In the genomic region with DNA sequence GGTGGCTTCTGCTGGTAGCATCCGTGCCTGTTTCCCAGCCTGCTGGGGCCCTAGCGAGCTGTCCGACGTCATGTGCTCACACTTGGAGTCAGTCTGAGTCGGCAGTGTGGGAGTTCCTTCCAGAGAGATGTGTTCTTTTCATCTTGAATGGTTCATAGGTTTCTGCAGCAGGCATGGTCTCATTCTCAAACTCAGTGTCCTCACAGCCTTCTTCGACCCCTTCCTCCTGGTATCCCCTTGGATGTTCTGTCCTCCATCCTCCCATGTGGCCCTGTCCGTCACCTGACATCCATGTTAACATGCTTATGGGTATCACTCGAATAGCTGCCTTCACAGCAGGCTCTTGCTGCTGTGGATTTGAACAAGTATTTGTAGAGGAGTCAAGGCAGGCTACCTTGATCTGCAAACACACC, we compare ENCODE assay signal across 13 cellular contexts. TPM values are rescaled to one million over a fixed set of nuclear protein-coding genes. Genes with fewer than 3 reads are reported as not detected.
DNase-seq lines count a peak whose midpoint lies in the region; ATAC-seq and TF ChIP-seq lines count a peak whose summit lies in the region.
"Had no signal": no experiment of that assay in that cellular context is flagged by ENCODE, and none has a peak within 500 bp of the region (broad histone marks: within the 10 kb centered on the region; RNA-seq: fewer than 3 reads in every experiment).

No MANE protein-coding gene starts in this region.

- no peak overlapping the region for H3K4me2 ChIP-seq in mammary epithelial cell (ENCODE audit: insufficient read depth, low read depth, low read length)

- H2AFZ ChIP-seq in mammary epithelial cell (ENCODE audit: low read depth, low read length): no peak overlapping the region
- H2AFZ ChIP-seq: parathyroid adenoma had no signal

- H3K36me3 ChIP-seq in breast epithelium: no peaks in the 10 kb centered on the region
- no peaks in the 10 kb centered on the region for H3K36me3 ChIP-seq in mammary epithelial cell (ENCODE audit: insufficient read depth, low read length)
- H3K36me3 ChIP-seq: BE2C, HAP-1 had no signal

- 37% methylated on average over 8 of the region's 8 CpGs for WGBS in mammary epithelial cell (ENCODE audit: low coverage, missing lambda C conversion rate)

- no peak for TF ChIP-seq POLR2A in breast epithelium (IDR thresholded peaks at IDR 0.05)

- H3K9me3 ChIP-seq in breast epithelium (no peaks in the 10 kb centered on the region), mammary epithelial cell (replicated peaks; ENCODE audit: insufficient read depth, low read length) (peaks cover 6% of the 10 kb centered on the region)
- H3K9me3 ChIP-seq: BE2C, HAP-1 had no signal

- H3K4me3 ChIP-seq in breast epithelium (peak overlapping the region in 1 of 3 donors; percentile 22), mammary epithelial cell (replicated peaks in 1 of 3; ENCODE audit: insufficient read depth in 1 of 3, low read depth in 2 of 3, low read length in 3 of 3) (no peak overlapping the region)
- H3K4me3 ChIP-seq: HAP-1 had no signal

- dilution Hi-C loops in mammary epithelial cell (cut with HindIII; ENCODE audit: low sequenced_read_pairs): no loop called here

- BruUV-seq in mammary epithelial cell (replicated peaks; lab: Mats Ljungman, UMichigan): no TSS peak

- H3K4me1 ChIP-seq in breast epithelium (peaks cover 13 to 35% of the 10 kb centered on the region in 2 donors), mammary epithelial cell (ENCODE audit: insufficient read depth, low read length) (no peaks in the 10 kb centered on the region)
- H3K4me1 ChIP-seq: BE2C, HAP-1, parathyroid adenoma had no signal

- peaks cover 0 to 25% (median 4%) of the 10 kb centered on the region in 3 donors for H3K36me3 Mint-ChIP-seq in naive thymus-derived CD8-positive, alpha-beta T cell

- H3K27me3 Mint-ChIP-seq in naive thymus-derived CD8-positive, alpha-beta T cell: no peaks in the 10 kb centered on the region

- no peaks in the 10 kb centered on the region for H4K20me1 ChIP-seq in mammary epithelial cell (ENCODE audit: insufficient read depth, low read length)

- no peak for ATAC-seq in naive thymus-derived CD8-positive, alpha-beta T cell
- no peak for ATAC-seq in GM18868 (IDR thresholded peaks at IDR 0.05; ENCODE audit: unreplicated experiment)
- no peak for ATAC-seq in GM21576 (IDR thresholded peaks at IDR 0.05; ENCODE audit: unreplicated experiment)
- ATAC-seq: Panc1 had no signal

- H3K27me3 ChIP-seq in breast epithelium (no peaks in the 10 kb centered on the region), mammary epithelial cell (ENCODE audit: insufficient read depth, low read length) (no peaks in the 10 kb centered on the region)
- H3K27me3 ChIP-seq: BE2C had no signal

- H3K9ac ChIP-seq in mammary epithelial cell (ENCODE audit: insufficient read depth, low read length): no peak overlapping the region
- H3K9ac ChIP-seq: parathyroid adenoma had no signal

- H3K4me3 Mint-ChIP-seq in naive thymus-derived CD8-positive, alpha-beta T cell: peak overlapping the region in 5 of 10 donors; percentile 1 to 52 (median 33)

- intact Hi-C loops in breast epithelium (cut with DNase I; ENCODE audit: low total_unique reads) (no loop called here), mammary epithelial cell (cut with micrococcal nuclease) (no loop called here)

- in situ Hi-C loops in mammary epithelial cell (cut with MboI; ENCODE audit: low sequenced_read_pairs in 2 of 2): no loop called here

- peak overlapping the region in 7 of 10 donors; percentile 41 to 82 (median 72) for H3K27ac Mint-ChIP-seq in naive thymus-derived CD8-positive, alpha-beta T cell

- peaks cover 49 to 93% (median 72%) of the 10 kb centered on the region in 4 donors for H3K4me1 Mint-ChIP-seq in naive thymus-derived CD8-positive, alpha-beta T cell

- H3K27ac ChIP-seq in breast epithelium (peak overlapping the region; percentile 92 to 94), mammary epithelial cell (ENCODE audit: insufficient read depth, low read depth, low read length) (no peak overlapping the region)
- H3K27ac ChIP-seq: parathyroid adenoma had no signal

- CTCF ChIA-PET in mammary epithelial cell (lab: Charles Lee; ENCODE audit: low non-redundant PET): no interaction called here

- no peaks in the 10 kb centered on the region for H3K79me2 ChIP-seq in mammary epithelial cell (ENCODE audit: insufficient read depth, low read length)

- DNase-seq in breast epithelium (ENCODE audit: low spot score in 2 of 2): no peak
- no peak for DNase-seq in mammary epithelial cell
- peak; percentile 66 for DNase-seq in cerebellar cortex (ENCODE audit: low spot score)
- no peak for DNase-seq in naive thymus-derived CD8-positive, alpha-beta T cell
- peak; percentile 48 for DNase-seq in ureter (ENCODE audit: low spot score)
- no peak for DNase-seq in NCI-H2227 (lab: John Stamatoyannopoulos, UW; ENCODE audit: unreplicated experiment)
- DNase-seq: BE2C had no signal

- TF ChIP-seq CTCF in breast epithelium (IDR thresholded peaks at IDR 0.05): no peak
- TF ChIP-seq CTCF in mammary epithelial cell (conservative IDR thresholded peaks at IDR 0.05 in 1 of 2, IDR thresholded peaks at IDR 0.05 in 1 of 2; ENCODE audit: extremely low read depth in 1 of 2, insufficient read depth in 1 of 2, low read depth in 1 of 2, low read length in 2 of 2): no peak

- POLR2A ChIA-PET in naive thymus-derived CD8-positive, alpha-beta T cell (lab: Charles Lee): interaction anchor here (0.7 kb wide), 1 partner anchor 413 kb away, joined by 3 read pairs; no protein-coding TSS in a partner anchor

- peaks cover 0 to 6% (median 0%) of the 10 kb centered on the region in 9 donors for H3K9me3 Mint-ChIP-seq in naive thymus-derived CD8-positive, alpha-beta T cell

RNA-seq across cellular contexts. Expression of gene LDLRAD4, which starts 51.0 kb away (rescaled TPM):
- total RNA-seq in breast epithelium: 10 to 100 TPM; 28.5 to 94.3 (median 42.9) TPM
- under 1 TPM in 1 of 2 donors, not detected in 1; 0.17 TPM for total RNA-seq in mammary epithelial cell
- polyA plus RNA-seq in mammary epithelial cell: not detected
- polyA minus RNA-seq in mammary epithelial cell: not detected
- total RNA-seq in naive thymus-derived CD8-positive, alpha-beta T cell: 10 to 100 TPM; 52.9 to 56.8 TPM
- 10 to 100 TPM; 11.4 to 17.6 (median 11.4) TPM for polyA plus RNA-seq in naive thymus-derived CD8-positive, alpha-beta T cell
- total RNA-seq in ureter: 39.7 TPM
- total RNA-seq: LHCN-M2 had no signal

Comparison
In these comparisons a context has a peak if more than half of its experiments do, and no peak if none do; other contexts are left out.
1. RNA of gene LDLRAD4, which starts 51.0 kb away (total RNA-seq): 52.9 to 56.8 TPM in naive thymus-derived CD8-positive, alpha-beta T cell, 28.5 to 94.3 TPM in breast epithelium and 39.7 TPM in ureter (single experiment); 0.17 TPM in mammary epithelial cell; every median in the first group is over 10 times any median in the second.
2. DNase-seq: peak in cerebellar cortex (single experiment) and ureter (single experiment); none in breast epithelium (0 of 2), mammary epithelial cell (single experiment), naive thymus-derived CD8-positive, alpha-beta T cell (0 of 10) and NCI-H2227 (single experiment).